12 cellular contexts compared by ENCODE assay signal in the genomic region with DNA sequence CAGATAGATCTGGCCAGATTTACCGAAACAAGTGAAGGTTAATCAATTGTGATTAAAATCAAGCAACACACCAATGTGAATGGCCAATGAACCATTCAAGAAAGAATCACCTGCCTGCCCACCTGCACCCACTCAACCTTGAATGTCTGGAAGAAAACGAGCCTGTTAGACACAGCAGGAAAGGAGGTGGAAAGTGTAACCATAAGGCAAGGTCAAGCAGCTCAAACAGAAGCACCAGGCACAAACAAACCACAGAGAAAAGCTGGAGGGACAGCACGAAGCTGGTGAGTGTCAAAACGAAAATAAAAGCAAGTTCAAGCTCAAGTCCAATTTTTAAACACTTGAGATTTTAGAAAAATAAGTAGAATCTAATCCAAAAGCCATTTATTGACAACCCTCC.
A peak's percentile ranks its signal among the peaks of the same experiment; 100 is the strongest.
DNase-seq lines count a peak whose midpoint lies in the region; ATAC-seq lines count a peak whose summit lies in the region.
"Had no signal": no experiment of that assay in that cellular context is flagged by ENCODE, and none has a peak within 500 bp of the region (broad histone marks: within the 10 kb centered on the region; RNA-seq: fewer than 3 reads in every experiment).

No MANE protein-coding gene starts in this region.

- peak overlapping the region in 7 of 11 experiments; percentile 3 to 46 (median 27); a peak in 11 of 22 replicates for H3K4me2 ChIP-seq in BLaER1 treated with 17β-estradiol and CSF1 and Interleukin-3, amounts not matched to agents 10 nM and 100 nM

- no peaks in the 10 kb centered on the region for H4K20me1 ChIP-seq in BLaER1 treated with 17β-estradiol and CSF1 and Interleukin-3, amounts not matched to agents 10 nM and 100 nM

- no peak overlapping the region for H3K9ac ChIP-seq in BLaER1 treated with 17β-estradiol and CSF1 and Interleukin-3, amounts not matched to agents 10 nM and 100 nM

- H3K36me3 ChIP-seq in BLaER1 treated with 17β-estradiol and CSF1 and Interleukin-3, amounts not matched to agents 10 nM and 100 nM, result peaks cover 0 to 5% (median 0%) of the 10 kb centered on the region in 11 experiments; a peak in 1 of 22 replicates
- peaks cover 9% of the 10 kb centered on the region for H3K36me3 ChIP-seq in MG63

- DNase-seq in stimulated activated CD4-positive, alpha-beta T cell treated with anti-CD3 and anti-CD28 coated beads, Interleukin-1b, Interleukin-23, amount 100 ng/mL, for 48 hours, result no peak
- DNase-seq in NCI-H2029 treated with DMSO at 0.1 percent for 48 hours (lab: John Stamatoyannopoulos, UW) (no peak), MG63 (no peak)
- no peak for DNase-seq in activated CD4-positive, alpha-beta T cell treated with anti-CD3 and anti-CD28 coated beads for 48 hours
- DNase-seq: body of pancreas; SHP77; stimulated activated naive CD8-positive, alpha-beta T cell treated with anti-CD3 and anti-CD28 coated beads, Interleukin-15, amount 100 ng/mL, for 72 hours had no signal

- H3K9me3 ChIP-seq in BLaER1 treated with 17β-estradiol and CSF1 and Interleukin-3, amounts not matched to agents 10 nM and 100 nM (replicated peaks in 1 of 11), result peaks cover 20 to 61% (median 42%) of the 10 kb centered on the region in 11 experiments
- no peaks in the 10 kb centered on the region for H3K9me3 ChIP-seq in MG63
- H3K9me3 ChIP-seq: body of pancreas had no signal

- ATAC-seq in GM19025 (IDR thresholded peaks at IDR 0.05; ENCODE audit: low read depth, unreplicated experiment) (peak; percentile 80), HG02678 (IDR thresholded peaks at IDR 0.05; ENCODE audit: unreplicated experiment) (peak; percentile 79), HG03521 (IDR thresholded peaks at IDR 0.05; ENCODE audit: unreplicated experiment) (peak; percentile 64)
- ATAC-seq: body of pancreas; stimulated activated naive CD8-positive, alpha-beta T cell treated with anti-CD3 and anti-CD28 coated beads, Interleukin-15, amount 100 ng/mL, for 72 hours had no signal

- H3K27me3 ChIP-seq in BLaER1 treated with 17β-estradiol and CSF1 and Interleukin-3, amounts not matched to agents 10 nM and 100 nM, result no peaks in the 10 kb centered on the region
- no peaks in the 10 kb centered on the region for H3K27me3 ChIP-seq in MG63
- H3K27me3 ChIP-seq: body of pancreas had no signal

- no peak overlapping the region for H3K4me3 ChIP-seq in BLaER1 treated with 17β-estradiol and CSF1 and Interleukin-3, amounts not matched to agents 10 nM and 100 nM
- H3K4me3 ChIP-seq in MG63, result no peak overlapping the region
- H3K4me3 ChIP-seq: body of pancreas, skin epidermis had no signal

- H3K4me1 ChIP-seq in BLaER1 treated with 17β-estradiol and CSF1 and Interleukin-3, amounts not matched to agents 10 nM and 100 nM, result peaks cover 0 to 26% (median 19%) of the 10 kb centered on the region in 10 experiments; a peak in 13 of 20 replicates
- H3K4me1 ChIP-seq: body of pancreas had no signal

- H3K27ac ChIP-seq in BLaER1 treated with 17β-estradiol and CSF1 and Interleukin-3, amounts not matched to agents 10 nM and 100 nM, result no peak overlapping the region
